In the genomic region with DNA sequence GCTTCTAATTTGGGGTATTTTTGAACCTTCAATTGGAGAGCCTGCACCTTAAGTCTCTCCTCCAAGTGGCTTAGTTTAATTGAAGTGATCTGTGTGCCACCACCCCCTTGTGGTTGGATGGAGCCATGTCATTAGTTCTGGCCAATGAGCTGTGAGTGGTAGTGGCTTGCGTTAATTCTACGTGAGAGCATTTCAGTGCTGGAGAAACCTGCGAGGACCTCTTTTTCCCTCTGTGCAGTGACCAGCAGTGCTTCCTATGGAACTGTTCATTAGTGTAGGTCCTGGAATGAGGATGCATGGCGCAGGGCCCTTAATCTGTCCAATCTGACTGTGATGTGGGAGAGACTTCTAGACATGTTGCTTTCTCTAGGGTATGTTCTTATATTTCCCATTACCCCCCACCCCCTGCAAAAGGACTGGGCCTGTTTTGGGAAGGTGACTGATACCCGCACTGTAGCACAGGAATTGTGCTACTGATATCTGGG, we compare ENCODE assay signal across 8 cellular contexts. TPM values are rescaled to one million over a fixed set of nuclear protein-coding genes. Genes with fewer than 3 reads are reported as not detected.
DNase-seq lines count a peak whose midpoint lies in the region; ATAC-seq and TF ChIP-seq lines count a peak whose summit lies in the region.

No MANE protein-coding gene starts in this region.

- H3K4me3 Mint-ChIP-seq in CD14-positive monocyte: peak overlapping the region in 1 of 2 donors; percentile 47
- peak overlapping the region; percentile 36 for H3K4me3 Mint-ChIP-seq in activated CD8-positive, alpha-beta memory T cell treated with anti-CD3 and anti-CD28 coated beads, Interleukin-2, amount 10 ng/mL, durations not matched to agents 7 days and 5 days
- H3K4me3 Mint-ChIP-seq in natural killer cell treated with Interleukin-12 subunit alpha and Interleukin-12 subunit beta and Interleukin-15 and Interleukin-18, amount 100 ng/mL, for 72 hours: peak overlapping the region; percentile 68

- TF ChIP-seq CTCF in CD14-positive monocyte (IDR thresholded peaks at IDR 0.05): peak; percentile 89

- H3K4me1 Mint-ChIP-seq in CD14-positive monocyte: peaks cover 25% of the 10 kb centered on the region
- H3K4me1 Mint-ChIP-seq in activated CD8-positive, alpha-beta memory T cell treated with anti-CD3 and anti-CD28 coated beads, Interleukin-2, amount 10 ng/mL, durations not matched to agents 7 days and 5 days: peaks cover 42% of the 10 kb centered on the region
- peaks cover 30 to 36% of the 10 kb centered on the region in 2 donors for H3K4me1 Mint-ChIP-seq in natural killer cell treated with Interleukin-12 subunit alpha and Interleukin-12 subunit beta and Interleukin-15 and Interleukin-18, amount 100 ng/mL, for 72 hours (ENCODE audit: low read depth in 2 of 2)

- CTCF ChIA-PET in activated CD8-positive, alpha-beta memory T cell treated with anti-CD3 and anti-CD28 coated beads, Interleukin-2, amount 10 ng/mL, durations not matched to agents 7 days and 5 days (lab: Charles Lee): interaction anchor here (0.6 to 4.3 kb wide), 19 partner anchors 8 to 274 kb away, joined by 3 to 188 read pairs (median 4); partner anchors contain the start of genes IMPDH1 and METTL2B

- ATAC-seq in GM18909 (IDR thresholded peaks at IDR 0.05; ENCODE audit: poor library complexity, unreplicated experiment) (peak; percentile 53), HG03280 (IDR thresholded peaks at IDR 0.05; ENCODE audit: unreplicated experiment) (peak; percentile 44)
- ATAC-seq in activated CD8-positive, alpha-beta memory T cell treated with anti-CD3 and anti-CD28 coated beads, Interleukin-2, amount 10 ng/mL, durations not matched to agents 7 days and 5 days: peak; percentile 50
- peak; percentile 36 to 40 for ATAC-seq in natural killer cell treated with Interleukin-12 subunit alpha and Interleukin-12 subunit beta and Interleukin-15 and Interleukin-18, amount 100 ng/mL, for 72 hours

- no peaks in the 10 kb centered on the region for H3K9me3 Mint-ChIP-seq in CD14-positive monocyte
- no peaks in the 10 kb centered on the region for H3K9me3 Mint-ChIP-seq in activated CD8-positive, alpha-beta memory T cell treated with anti-CD3 and anti-CD28 coated beads, Interleukin-2, amount 10 ng/mL, durations not matched to agents 7 days and 5 days (ENCODE audit: low read depth)
- no peaks in the 10 kb centered on the region for H3K9me3 Mint-ChIP-seq in natural killer cell treated with Interleukin-12 subunit alpha and Interleukin-12 subunit beta and Interleukin-15 and Interleukin-18, amount 100 ng/mL, for 72 hours

- peak; percentile 62 for DNase-seq in CD14-positive monocyte (ENCODE audit: low spot score)
- peak; percentile 65 for DNase-seq in NCI-H82 treated with DMSO at 0.1 percent for 48 hours (lab: John Stamatoyannopoulos, UW; ENCODE audit: unreplicated experiment)
- peak; percentile 79 for DNase-seq in activated CD8-positive, alpha-beta memory T cell treated with anti-CD3 and anti-CD28 coated beads, Interleukin-2, amount 10 ng/mL, durations not matched to agents 7 days and 5 days
- DNase-seq in erythroblast (lab: John Stamatoyannopoulos, UW): peak; percentile 79 to 84
- DNase-seq in natural killer cell treated with Interleukin-12 subunit alpha and Interleukin-12 subunit beta and Interleukin-15 and Interleukin-18, amount 100 ng/mL, for 72 hours (ENCODE audit: low spot score): peak; percentile 66
- DNase-seq in substantia nigra (lab: John Stamatoyannopoulos, UW): peak in 36 of 49 donors; percentile 6 to 69 (median 35)

- H3K27me3 Mint-ChIP-seq in CD14-positive monocyte (ENCODE audit: low read depth in 3 of 3): no peaks in the 10 kb centered on the region
- no peaks in the 10 kb centered on the region for H3K27me3 Mint-ChIP-seq in activated CD8-positive, alpha-beta memory T cell treated with anti-CD3 and anti-CD28 coated beads, Interleukin-2, amount 10 ng/mL, durations not matched to agents 7 days and 5 days
- H3K27me3 Mint-ChIP-seq in natural killer cell treated with Interleukin-12 subunit alpha and Interleukin-12 subunit beta and Interleukin-15 and Interleukin-18, amount 100 ng/mL, for 72 hours: peaks cover 0 to 6% of the 10 kb centered on the region in 2 donors

- H3K36me3 Mint-ChIP-seq in CD14-positive monocyte: peaks cover 5 to 15% of the 10 kb centered on the region in 2 donors
- H3K36me3 Mint-ChIP-seq in activated CD8-positive, alpha-beta memory T cell treated with anti-CD3 and anti-CD28 coated beads, Interleukin-2, amount 10 ng/mL, durations not matched to agents 7 days and 5 days: peaks cover 24% of the 10 kb centered on the region
- H3K36me3 Mint-ChIP-seq in natural killer cell treated with Interleukin-12 subunit alpha and Interleukin-12 subunit beta and Interleukin-15 and Interleukin-18, amount 100 ng/mL, for 72 hours: no peaks in the 10 kb centered on the region

- intact Hi-C loops in CD14-positive monocyte (cut with micrococcal nuclease): loop anchor here (1.0 to 10.0 kb wide), 3 partner anchors 32 to 115 kb away; partner anchors contain the start of genes IMPDH1 (in 2 of the 2) and RBM28 (in 1 of the 2)

- peak overlapping the region in 2 of 7 donors; percentile 20 to 69 for H3K27ac Mint-ChIP-seq in CD14-positive monocyte
- peak overlapping the region; percentile 67 for H3K27ac Mint-ChIP-seq in activated CD8-positive, alpha-beta memory T cell treated with anti-CD3 and anti-CD28 coated beads, Interleukin-2, amount 10 ng/mL, durations not matched to agents 7 days and 5 days
- H3K27ac Mint-ChIP-seq in natural killer cell treated with Interleukin-12 subunit alpha and Interleukin-12 subunit beta and Interleukin-15 and Interleukin-18, amount 100 ng/mL, for 72 hours: peak overlapping the region; percentile 31 to 78

- no peak for TF ChIP-seq POLR2A in erythroblast (IDR thresholded peaks at IDR 0.05; ENCODE audit: low read length)

- H3K27ac ChIP-seq in substantia nigra (ENCODE audit: low read depth, low read length, poor library complexity, severe bottlenecking): no peak overlapping the region

RNA-seq across cellular contexts. Expression of gene HILPDA, which starts 3.8 kb away (rescaled TPM):
- 1 to 10 TPM; 2.0 to 2.6 TPM for polyA plus RNA-seq in CD14-positive monocyte
- 10 to 100 TPM; 13.2 to 24.0 TPM for total RNA-seq in activated CD8-positive, alpha-beta memory T cell treated with anti-CD3 and anti-CD28 coated beads, Interleukin-2, amount 10 ng/mL, durations not matched to agents 7 days and 5 days
- total RNA-seq in natural killer cell treated with Interleukin-12 subunit alpha and Interleukin-12 subunit beta and Interleukin-15 and Interleukin-18, amount 100 ng/mL, for 72 hours: 1 to 10 TPM; 3.8 to 9.1 TPM

RNA-seq across cellular contexts. Expression of gene METTL2B, which starts 17.1 kb away (rescaled TPM):
- polyA plus RNA-seq in CD14-positive monocyte: 10 to 100 TPM; 10.1 to 11.1 TPM
- 10 to 100 TPM; 31.3 to 38.3 TPM for total RNA-seq in activated CD8-positive, alpha-beta memory T cell treated with anti-CD3 and anti-CD28 coated beads, Interleukin-2, amount 10 ng/mL, durations not matched to agents 7 days and 5 days
- 10 to 100 TPM; 35.7 to 48.2 TPM for total RNA-seq in natural killer cell treated with Interleukin-12 subunit alpha and Interleukin-12 subunit beta and Interleukin-15 and Interleukin-18, amount 100 ng/mL, for 72 hours

RNA-seq across cellular contexts. Expression of gene IMPDH1, which starts 49.7 kb away (rescaled TPM):
- 100 to 1,000 TPM; 110 to 152 TPM for polyA plus RNA-seq in CD14-positive monocyte
- total RNA-seq in activated CD8-positive, alpha-beta memory T cell treated with anti-CD3 and anti-CD28 coated beads, Interleukin-2, amount 10 ng/mL, durations not matched to agents 7 days and 5 days: 10 to 100 TPM; 54.1 to 62.8 TPM
- 10 to 100 TPM; 15.8 to 34.5 TPM for total RNA-seq in natural killer cell treated with Interleukin-12 subunit alpha and Interleukin-12 subunit beta and Interleukin-15 and Interleukin-18, amount 100 ng/mL, for 72 hours
